Comparison of ENCODE assay signal across 10 cellular contexts in the genomic region with DNA sequence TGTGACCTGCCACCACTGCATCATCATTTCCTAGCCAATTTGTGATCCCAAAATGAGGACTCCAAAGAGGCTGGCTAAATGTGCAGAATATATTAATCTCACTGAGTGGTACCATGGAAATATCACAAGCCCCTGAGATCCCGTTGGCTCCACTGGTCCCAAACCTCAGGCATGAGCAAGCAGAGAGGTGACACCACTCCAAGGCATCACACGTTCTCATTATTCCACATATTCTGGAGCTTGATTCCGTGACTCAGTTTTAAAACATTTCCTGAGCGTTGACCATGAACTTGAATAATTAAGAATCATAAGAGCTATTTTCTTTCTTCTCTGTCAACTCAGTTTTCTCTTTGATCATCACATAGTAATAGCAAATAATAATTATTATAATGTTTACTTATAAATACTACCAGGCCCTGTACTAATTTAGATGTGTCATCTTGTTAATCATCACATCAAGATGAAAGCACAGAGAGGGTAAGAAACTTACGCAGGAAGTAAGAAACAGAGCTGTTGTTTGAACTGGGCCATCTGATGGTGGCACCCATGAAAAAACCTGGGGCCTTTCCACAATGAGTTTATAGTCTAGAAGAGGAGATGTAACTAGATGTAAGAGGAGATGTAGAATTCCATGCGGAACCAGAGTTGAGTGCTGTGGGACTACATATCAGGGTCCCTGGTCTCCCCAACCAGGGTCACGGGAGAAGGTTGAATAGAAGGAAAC. TPM values are rescaled to one million over a fixed set of nuclear protein-coding genes. Genes with fewer than 3 reads are reported as not detected.
DNase-seq lines count a peak whose midpoint lies in the region; ATAC-seq and TF ChIP-seq lines count a peak whose summit lies in the region.
"Had no signal": no experiment of that assay in that cellular context is flagged by ENCODE, and none has a peak within 500 bp of the region (broad histone marks: within the 10 kb centered on the region; RNA-seq: fewer than 3 reads in every experiment).

No MANE protein-coding gene starts in this region.

- DNase-seq in Karpas-422 (no peak), osteoblast (ENCODE audit: insufficient read length, low spot score, missing footprints) (peak; percentile 61), endothelial cell (ENCODE audit: low spot score) (no peak), HT-29 (ENCODE audit: low spot score) (no peak), NCI-H82 (lab: John Stamatoyannopoulos, UW) (no peak), NCI-H1417 treated with DMSO at 0.1 percent for 48 hours (lab: John Stamatoyannopoulos, UW) (no peak)
- DNase-seq in activated naive CD8-positive, alpha-beta T cell treated with anti-CD3 and anti-CD28 coated beads, Interleukin-2, amount 10 ng/mL, durations not matched to agents 7 days and 5 days = no peak
- DNase-seq: GDM1, NCI-H345 had no signal

- no peak overlapping the region for H3K9ac ChIP-seq in Karpas-422 (ENCODE audit: low read length)

- no peaks in the 10 kb centered on the region for H4K20me1 ChIP-seq in DOHH2 (ENCODE audit: control insufficient read depth, insufficient read depth, low read depth, low read length)
- H4K20me1 ChIP-seq in Karpas-422 (ENCODE audit: insufficient read depth, low read depth, low read length) = no peaks in the 10 kb centered on the region
- H4K20me1 ChIP-seq in osteoblast (ENCODE audit: insufficient read depth, low read length) = no peaks in the 10 kb centered on the region

- H2AFZ ChIP-seq in Karpas-422 (ENCODE audit: low read length) (no peak overlapping the region), osteoblast (ENCODE audit: low read length) (peak overlapping the region; percentile 2)

- H3K79me2 ChIP-seq in DOHH2 (ENCODE audit: control insufficient read depth, low read length) = peaks cover 89% of the 10 kb centered on the region
- H3K79me2 ChIP-seq in Karpas-422 (ENCODE audit: low read length) = peaks cover 86% of the 10 kb centered on the region
- H3K79me2 ChIP-seq in osteoblast (ENCODE audit: insufficient read depth, low read length) = peaks cover 6% of the 10 kb centered on the region

- H3K9me3 ChIP-seq in DOHH2 (ENCODE audit: control insufficient read depth, insufficient read depth, low read length) (peaks cover 3% of the 10 kb centered on the region; the same call in 1 of the 2 replicates), Karpas-422 (ENCODE audit: low read length) (no peaks in the 10 kb centered on the region), osteoblast (ENCODE audit: low read depth, low read length) (no peaks in the 10 kb centered on the region)

- no peaks in the 10 kb centered on the region for H3K9me3 Mint-ChIP-seq in activated naive CD8-positive, alpha-beta T cell treated with anti-CD3 and anti-CD28 coated beads, Interleukin-2, amount 10 ng/mL, durations not matched to agents 7 days and 5 days
- H3K9me3 Mint-ChIP-seq in endothelial cell (ENCODE audit: unreplicated experiment) = no peaks in the 10 kb centered on the region

- peaks cover 78% of the 10 kb centered on the region for H3K36me3 ChIP-seq in DOHH2 (ENCODE audit: control insufficient read depth, low read length)
- H3K36me3 ChIP-seq in Karpas-422 (ENCODE audit: insufficient read depth, low read length) = peaks cover 57% of the 10 kb centered on the region
- no peaks in the 10 kb centered on the region for H3K36me3 ChIP-seq in osteoblast (ENCODE audit: insufficient read depth, low read length)

- H3K4me1 ChIP-seq in DOHH2 (ENCODE audit: control insufficient read depth, low read length) = peaks cover 64% of the 10 kb centered on the region
- peaks cover 52% of the 10 kb centered on the region for H3K4me1 ChIP-seq in Karpas-422 (ENCODE audit: low read length)
- H3K4me1 ChIP-seq in osteoblast (ENCODE audit: insufficient read depth, low read length) = peaks cover 26% of the 10 kb centered on the region

- peak overlapping the region; percentile 93 for H3K4me2 ChIP-seq in DOHH2 (ENCODE audit: low read length)
- H3K4me2 ChIP-seq in Karpas-422 (ENCODE audit: low read depth, low read length, poor library complexity, severe bottlenecking) = peak overlapping the region; percentile 94
- H3K4me2 ChIP-seq in osteoblast (ENCODE audit: insufficient read depth, low read length) = peak overlapping the region; percentile 15

- H3K4me3 ChIP-seq in DOHH2 (ENCODE audit: low read length) = peak overlapping the region; percentile 79
- H3K4me3 ChIP-seq in Karpas-422 (ENCODE audit: low read length) = peak overlapping the region; percentile 10; the same call in 1 of the 2 replicates
- no peak overlapping the region for H3K4me3 ChIP-seq in osteoblast (ENCODE audit: insufficient read depth, low read length)

- H3K27ac ChIP-seq in DOHH2 (ENCODE audit: low read depth, low read length) (peak overlapping the region; percentile 98), Karpas-422 (ENCODE audit: low read length) (peak overlapping the region; percentile 97), osteoblast (ENCODE audit: low read depth, low read length) (peak overlapping the region; percentile 59)

- H3K4me3 Mint-ChIP-seq in activated naive CD8-positive, alpha-beta T cell treated with anti-CD3 and anti-CD28 coated beads, Interleukin-2, amount 10 ng/mL, durations not matched to agents 7 days and 5 days = peak overlapping the region; percentile 71
- no peak overlapping the region for H3K4me3 Mint-ChIP-seq in endothelial cell (ENCODE audit: unreplicated experiment)

- H3K9me2 ChIP-seq in DOHH2 (replicated peaks; ENCODE audit: control insufficient read depth, low read length) (no peaks in the 10 kb centered on the region), Karpas-422 (replicated peaks; ENCODE audit: insufficient read depth, low read length) (no peaks in the 10 kb centered on the region)

- ATAC-seq in activated naive CD8-positive, alpha-beta T cell treated with anti-CD3 and anti-CD28 coated beads, Interleukin-2, amount 10 ng/mL, durations not matched to agents 7 days and 5 days (ENCODE audit: low read depth) = no peak

- H3F3A ChIP-seq in DOHH2 (ENCODE audit: control insufficient read depth, insufficient read depth) = peaks cover 40% of the 10 kb centered on the region

- H3K27ac Mint-ChIP-seq in activated naive CD8-positive, alpha-beta T cell treated with anti-CD3 and anti-CD28 coated beads, Interleukin-2, amount 10 ng/mL, durations not matched to agents 7 days and 5 days = peak overlapping the region; percentile 85
- no peak overlapping the region for H3K27ac Mint-ChIP-seq in endothelial cell (ENCODE audit: unreplicated experiment)

- peaks cover 28% of the 10 kb centered on the region for H3K36me3 Mint-ChIP-seq in activated naive CD8-positive, alpha-beta T cell treated with anti-CD3 and anti-CD28 coated beads, Interleukin-2, amount 10 ng/mL, durations not matched to agents 7 days and 5 days
- no peaks in the 10 kb centered on the region for H3K36me3 Mint-ChIP-seq in endothelial cell (ENCODE audit: low read depth, unreplicated experiment)

- TF ChIP-seq CTCF in DOHH2 (IDR thresholded peaks at IDR 0.05; ENCODE audit: low read depth, low read length, poor library complexity, severe bottlenecking) (no peak), osteoblast (IDR thresholded peaks at IDR 0.05; ENCODE audit: extremely low read depth, low read depth, low read length) (no peak), endothelial cell (IDR thresholded peaks at IDR 0.05; ENCODE audit: unreplicated experiment) (no peak)

- POLR2A ChIA-PET in activated naive CD8-positive, alpha-beta T cell treated with anti-CD3 and anti-CD28 coated beads, Interleukin-2, amount 10 ng/mL, durations not matched to agents 7 days and 5 days (lab: Charles Lee) = interaction anchor here (1.0 to 2.2 kb wide), 7 partner anchors 8 to 40 kb away, joined by 3 to 6 read pairs (median 4); no protein-coding TSS in a partner anchor

- no peaks in the 10 kb centered on the region for H3K27me3 Mint-ChIP-seq in activated naive CD8-positive, alpha-beta T cell treated with anti-CD3 and anti-CD28 coated beads, Interleukin-2, amount 10 ng/mL, durations not matched to agents 7 days and 5 days
- H3K27me3 Mint-ChIP-seq in endothelial cell (ENCODE audit: unreplicated experiment) = no peaks in the 10 kb centered on the region

- no peaks in the 10 kb centered on the region for H3K27me3 ChIP-seq in DOHH2 (ENCODE audit: control insufficient read depth, low read length)
- H3K27me3 ChIP-seq in Karpas-422 (ENCODE audit: low read length) = no peaks in the 10 kb centered on the region
- H3K27me3 ChIP-seq in osteoblast (ENCODE audit: insufficient read depth, low read length) = no peaks in the 10 kb centered on the region

- peaks cover 52% of the 10 kb centered on the region for H3K4me1 Mint-ChIP-seq in activated naive CD8-positive, alpha-beta T cell treated with anti-CD3 and anti-CD28 coated beads, Interleukin-2, amount 10 ng/mL, durations not matched to agents 7 days and 5 days
- H3K4me1 Mint-ChIP-seq in endothelial cell (ENCODE audit: unreplicated experiment) = peaks cover 6% of the 10 kb centered on the region

RNA-seq across cellular contexts. Expression of a gene that starts 3.5 kb away (rescaled TPM):
- total RNA-seq in Karpas-422 (2014; rRNA removed; shearing (Covaris generic); ENCODE audit: low replicate concordance) = 22.7 and 34.7 TPM in 2 replicates
- 10 to 100 TPM; 81.1 to 88.7 TPM for total RNA-seq in activated naive CD8-positive, alpha-beta T cell treated with anti-CD3 and anti-CD28 coated beads, Interleukin-2, amount 10 ng/mL, durations not matched to agents 7 days and 5 days
- total RNA-seq in osteoblast = 14.8 and 29.8 TPM in 2 replicates
- not detected for total RNA-seq in endothelial cell (ENCODE audit: unreplicated experiment)
- not detected in 2 replicates for total RNA-seq in HT-29 (2014; rRNA removed; shearing (Covaris generic))

Comparison
In these comparisons a context has a peak if more than half of its experiments do, and no peak if none do; other contexts are left out.
1. H3K4me2 ChIP-seq: peak in every context shown above with its lines; median percentile 94 in Karpas-422; 93 in DOHH2; 15 in osteoblast.
2. RNA of a gene that starts 3.5 kb away (total RNA-seq): 81.1 to 88.7 TPM in activated naive CD8-positive, alpha-beta T cell treated with anti-CD3 and anti-CD28 coated beads, Interleukin-2, amount 10 ng/mL, durations not matched to agents 7 days and 5 days, 22.7 to 34.7 TPM in Karpas-422 and 14.8 to 29.8 TPM in osteoblast; not detected in endothelial cell (single experiment) and not detected in HT-29; every median in the first group is over 10 times any median in the second.
3. Peak in every context shown above with its lines, with median percentiles within 50 percentile points of each other: H3K27ac ChIP-seq.